1 cellular context compared by ENCODE assay signal in genomic region chr15:40789999-40790398, GRCh38.
TF ChIP-seq lines count a peak whose summit lies in the region.

No MANE protein-coding gene starts in this region.

TF ChIP-seq in GM23338, 12 proteins besides CTCF, POLR2A, EP300 and RAD21:
- TF ChIP-seq NANOG (IDR thresholded peaks at IDR 0.05; ENCODE audit: borderline replicate concordance), result no peak
- no peak for TF ChIP-seq CREB1 (CRISPR knock-in tag; IDR thresholded peaks at IDR 0.05; ENCODE audit: low read depth)
- no peak for TF ChIP-seq STAT1 (IDR thresholded peaks at IDR 0.05; ENCODE audit: unreplicated experiment)
- TF ChIP-seq REST (IDR thresholded peaks at IDR 0.05; ENCODE audit: unreplicated experiment), result no peak
- no peak for TF ChIP-seq EZH2phosphoT487 (IDR thresholded peaks at IDR 0.05; ENCODE audit: unreplicated experiment)
- TF ChIP-seq ZNF331 (CRISPR knock-in tag; IDR thresholded peaks at IDR 0.05; ENCODE audit: low read depth), result no peak
- TF ChIP-seq EZH2 (IDR thresholded peaks at IDR 0.05; ENCODE audit: low read depth, unreplicated experiment), result no peak
- TF ChIP-seq ZNF462 (CRISPR knock-in tag; IDR thresholded peaks at IDR 0.05), result no peak
- no peak for TF ChIP-seq POLR2AphosphoS5 (IDR thresholded peaks at IDR 0.05; ENCODE audit: low read depth)
- TF ChIP-seq ZNF114 (CRISPR knock-in tag; IDR thresholded peaks at IDR 0.05), result no peak
- no peak for TF ChIP-seq JUNB (IDR thresholded peaks at IDR 0.05; ENCODE audit: unreplicated experiment)
- TF ChIP-seq ETS1 (IDR thresholded peaks at IDR 0.05), result no peak
